Comparison of ENCODE assay signal across 21 cellular contexts in genomic region chr12:1978078-1978477, GRCh38. TPM values are rescaled to one million over a fixed set of nuclear protein-coding genes. Genes with fewer than 3 reads are reported as not detected.
DNase-seq lines count a peak whose midpoint lies in the region; ATAC-seq, FAIRE-seq and TF ChIP-seq lines count a peak whose summit lies in the region.
"Had no signal": no experiment of that assay in that cellular context is flagged by ENCODE, and none has a peak within 500 bp of the region (broad histone marks: within the 10 kb centered on the region; RNA-seq: fewer than 3 reads in every experiment).

No MANE protein-coding gene starts in this region.

- peaks cover 2% of the 10 kb centered on the region for H3K36me3 Mint-ChIP-seq in effector memory CD8-positive, alpha-beta T cell (ENCODE audit: insufficient read depth)

- H3K4me2 ChIP-seq in A549, result no peak overlapping the region

- no peaks in the 10 kb centered on the region for H3K9me3 Mint-ChIP-seq in effector memory CD8-positive, alpha-beta T cell
- H3K9me3 Mint-ChIP-seq: central memory CD8-positive, alpha-beta T cell had no signal

- TF ChIP-seq RAD21 in A549 (conservative IDR thresholded peaks at IDR 0.05 in 1 of 2, IDR thresholded peaks at IDR 0.05 in 1 of 2), result no peak

- peaks cover 4 to 16% of the 10 kb centered on the region in 2 donors for H3K4me1 Mint-ChIP-seq in effector memory CD8-positive, alpha-beta T cell (ENCODE audit: low read depth in 2 of 2)

- H3K4me3 ChIP-seq in A549 (no peak overlapping the region), fibroblast of villous mesenchyme (ENCODE audit: low read depth, low read length) (no peak overlapping the region)
- H3K4me3 ChIP-seq: Peyer's patch had no signal

- POLR2A ChIA-PET in A549 (lab: Yijun Ruan, JAX), result no interaction called here

- no peak overlapping the region for H3K4me3 Mint-ChIP-seq in effector memory CD8-positive, alpha-beta T cell
- H3K4me3 Mint-ChIP-seq: central memory CD8-positive, alpha-beta T cell had no signal

- no peak for ATAC-seq in A549
- peak; percentile 96 for ATAC-seq in sciatic nerve
- no peak for ATAC-seq in HG03196 (IDR thresholded peaks at IDR 0.05; ENCODE audit: unreplicated experiment)
- ATAC-seq in effector memory CD8-positive, alpha-beta T cell (replicated peaks), result no peak
- ATAC-seq: foreskin keratinocyte had no signal

- in situ Hi-C loops in SK-MEL-5 (cut with HindIII; ENCODE audit: low pct_unique_long_range_greater_than_20kb, low sequenced_read_pairs), result no loop called here

- H3K27me3 Mint-ChIP-seq in effector memory CD8-positive, alpha-beta T cell, result no peaks in the 10 kb centered on the region
- H3K27me3 Mint-ChIP-seq: central memory CD8-positive, alpha-beta T cell had no signal

- TF ChIP-seq CTCF in A549 (IDR thresholded peaks at IDR 0.05), result no peak
- TF ChIP-seq CTCF in fibroblast of villous mesenchyme (IDR thresholded peaks at IDR 0.05; ENCODE audit: insufficient read depth, low read depth, low read length), result no peak

- intact Hi-C loops in sciatic nerve (cut with DNase I), result no loop called here

- CTCF ChIA-PET in A549 (lab: Yijun Ruan, JAX), result no interaction called here

- H3K9me3 ChIP-seq in A549, result no peaks in the 10 kb centered on the region
- H3K9me3 ChIP-seq: Peyer's patch had no signal

- no peak for TF ChIP-seq POLR2A in A549 (IDR thresholded peaks at IDR 0.05; ENCODE audit: low read length)

- no peak for FAIRE-seq in A549 (lab: Jason Lieb, UNC)
- FAIRE-seq: HTR-8/SVneo, TTC549 had no signal

- TF ChIP-seq EP300 in A549 (IDR thresholded peaks at IDR 0.05), result no peak

- H3K27ac ChIP-seq in A549, result no peak overlapping the region
- H3K27ac ChIP-seq: C4-2B, foreskin keratinocyte had no signal

- H3K4me1 ChIP-seq in A549, result no peaks in the 10 kb centered on the region
- H3K4me1 ChIP-seq: foreskin keratinocyte, Peyer's patch had no signal

- 93% methylated on average over 3 of the region's 3 CpGs for WGBS in A549 (ENCODE audit: missing lambda C conversion rate)

- H3K27ac Mint-ChIP-seq in effector memory CD8-positive, alpha-beta T cell, result no peak overlapping the region

- DNase-seq in A549 (ENCODE audit: low read depth in 1 of 2, low spot score in 1 of 2), result no peak
- peak; percentile 42 for DNase-seq in SK-MEL-5 (ENCODE audit: low read depth, low spot score)
- peak; percentile 67 for DNase-seq in fibroblast of villous mesenchyme (ENCODE audit: low read depth)
- peak; percentile 61 for DNase-seq in sciatic nerve (ENCODE audit: low spot score)
- no peak for DNase-seq in effector memory CD8-positive, alpha-beta T cell
- DNase-seq in effector CD8-positive, alpha-beta T cell (lab: John Stamatoyannopoulos, UW), result no peak
- DNase-seq in NCI-H526 treated with DMSO at 0.1 percent for 48 hours (lab: John Stamatoyannopoulos, UW), result no peak
- DNase-seq: activated CD4-positive, alpha-beta T cell treated with anti-CD3 and anti-CD28 coated beads for 4 hours; activated effector memory CD4-positive, alpha-beta T cell treated with Interleukin-2 at 50 U/mL for 16 hours; amniotic stem cell; effector memory CD4-positive, alpha-beta T cell; foreskin keratinocyte; left colon; NCI-H2227 treated with DMSO at 0.1 percent for 48 hours; Peyer's patch; stimulated activated CD4-positive, alpha-beta T cell treated with anti-CD3 and anti-CD28 coated beads, Interleukin-4, amount 100 ng/mL, for 1 hour had no signal

TF ChIP-seq in A549, 52 proteins besides CTCF, POLR2A, EP300 and RAD21:
- no peak for TF ChIP-seq HOXB5 (CRISPR knock-in tag; IDR thresholded peaks at IDR 0.05)
- peak; percentile 11 for TF ChIP-seq MAFK (IDR thresholded peaks at IDR 0.05; ENCODE audit: partially characterized antibody)

RNA-seq across cellular contexts. Expression of gene DCP1B, which starts 26.2 kb away (rescaled TPM):
- polyA plus RNA-seq in A549 (2011; rRNA removed) (19.1 and 19.2 TPM in 2 replicates), A549 (2017; fragmentation: RNase III; extraction: RNeasy Plus Mini Kit Qiagen cat#74134 plus additional on column Dnase treatment) (7.5 to 7.9 TPM (median 7.7 TPM) in 3 replicates)
- polyA plus RNA-seq in A549 (2012; cell fraction: cytosol; rRNA removed), result 7.8 and 8.9 TPM in 2 replicates
- 5.7 and 6.3 TPM in 2 replicates for polyA plus RNA-seq in A549 (2012; cell fraction: nucleus; rRNA removed)
- 13.7 and 21.2 TPM in 2 replicates for polyA minus RNA-seq in A549 (2011; rRNA and poly(A)+ RNA removed)
- 10.9 and 12.1 TPM in 2 replicates for total RNA-seq in SK-MEL-5 (2014; rRNA removed; shearing (Covaris generic))
- 13.0 and 13.8 TPM in 2 replicates for polyA plus RNA-seq in SK-MEL-5 (2015; cell fraction: cytosol; rRNA removed)
- polyA plus RNA-seq in SK-MEL-5 (2015; cell fraction: nucleus; rRNA removed), result 23.5 and 26.6 TPM in 2 replicates
- total RNA-seq in fibroblast of villous mesenchyme (9.3 and 17.7 TPM in 2 replicates), sciatic nerve (17.7 TPM)

RNA-seq across cellular contexts. Expression of gene CACNA2D4, which starts 59.6 kb away (rescaled TPM):
- not detected in 2 replicates for polyA plus RNA-seq in A549 (2011; rRNA removed)
- not detected in 2 replicates for polyA plus RNA-seq in A549 (2012; cell fraction: cytosol; rRNA removed)
- polyA plus RNA-seq in A549 (2012; cell fraction: nucleus; rRNA removed), result 0.05 TPM in 1 of 2 replicates, not detected in the other
- polyA plus RNA-seq in A549 (2017; fragmentation: RNase III; extraction: RNeasy Plus Mini Kit Qiagen cat#74134 plus additional on column Dnase treatment), result not detected in 3 replicates
- polyA minus RNA-seq in A549 (2011; rRNA and poly(A)+ RNA removed), result not detected in 2 replicates
- not detected in 2 replicates for total RNA-seq in SK-MEL-5 (2014; rRNA removed; shearing (Covaris generic))
- 0.04 TPM in 1 of 2 replicates, not detected in the other for polyA plus RNA-seq in SK-MEL-5 (2015; cell fraction: cytosol; rRNA removed)
- 1.4 TPM in 1 of 2 replicates, not detected in the other for polyA plus RNA-seq in SK-MEL-5 (2015; cell fraction: nucleus; rRNA removed)
- 0.97 and 1.7 TPM in 2 replicates for total RNA-seq in fibroblast of villous mesenchyme
- 5.9 TPM for total RNA-seq in sciatic nerve

Comparison
In these comparisons a context has a peak if more than half of its experiments do, and no peak if none do; other contexts are left out.
1. DNase-seq: peak in SK-MEL-5 (single experiment), fibroblast of villous mesenchyme (single experiment) and sciatic nerve (single experiment); none in A549 (0 of 2), effector memory CD8-positive, alpha-beta T cell (0 of 3), effector CD8-positive, alpha-beta T cell (single experiment) and NCI-H526 treated with DMSO at 0.1 percent for 48 hours (single experiment).